9 cellular contexts compared by ENCODE assay signal in genomic region chr4:76200771-76201224, GRCh38. TPM values are rescaled to one million over a fixed set of nuclear protein-coding genes. Genes with fewer than 3 reads are reported as not detected.
DNase-seq lines count a peak whose midpoint lies in the region; ATAC-seq and FAIRE-seq lines count a peak whose summit lies in the region.
"Had no signal": no experiment of that assay in that cellular context is flagged by ENCODE, and none has a peak within 500 bp of the region (broad histone marks: within the 10 kb centered on the region; RNA-seq: fewer than 3 reads in every experiment).

No MANE protein-coding gene starts in this region.

- H3K4me3 Mint-ChIP-seq in activated CD4-positive, alpha-beta T cell treated with anti-CD3 and anti-CD28 coated beads, Interleukin-2, amount 10 ng/mL, durations not matched to agents 7 days and 5 days: no peak overlapping the region

- peak overlapping the region; percentile 79 for H3K27ac ChIP-seq in substantia nigra (ENCODE audit: low read depth, low read length, poor library complexity, severe bottlenecking)

- H3K9me3 Mint-ChIP-seq in activated CD4-positive, alpha-beta T cell treated with anti-CD3 and anti-CD28 coated beads, Interleukin-2, amount 10 ng/mL, durations not matched to agents 7 days and 5 days: no peaks in the 10 kb centered on the region

- FAIRE-seq in RCC 7860 (lab: Jason Lieb, UNC): peak; percentile 64
- FAIRE-seq in islet of Langerhans (lab: Jason Lieb, UNC): peak; percentile 73

- peaks cover 2% of the 10 kb centered on the region for H3K36me3 Mint-ChIP-seq in activated CD4-positive, alpha-beta T cell treated with anti-CD3 and anti-CD28 coated beads, Interleukin-2, amount 10 ng/mL, durations not matched to agents 7 days and 5 days (ENCODE audit: low read depth)

- POLR2A ChIA-PET in activated CD4-positive, alpha-beta T cell treated with anti-CD3 and anti-CD28 coated beads, Interleukin-2, amount 10 ng/mL, durations not matched to agents 7 days and 5 days (lab: Charles Lee): no interaction called here

- no peaks in the 10 kb centered on the region for H3K27me3 Mint-ChIP-seq in activated CD4-positive, alpha-beta T cell treated with anti-CD3 and anti-CD28 coated beads, Interleukin-2, amount 10 ng/mL, durations not matched to agents 7 days and 5 days

- no peak overlapping the region for H3K27ac Mint-ChIP-seq in activated CD4-positive, alpha-beta T cell treated with anti-CD3 and anti-CD28 coated beads, Interleukin-2, amount 10 ng/mL, durations not matched to agents 7 days and 5 days

- H3K4me1 Mint-ChIP-seq in activated CD4-positive, alpha-beta T cell treated with anti-CD3 and anti-CD28 coated beads, Interleukin-2, amount 10 ng/mL, durations not matched to agents 7 days and 5 days: peaks cover 35% of the 10 kb centered on the region

- ATAC-seq in HG03378 (IDR thresholded peaks at IDR 0.05; ENCODE audit: unreplicated experiment): no peak
- ATAC-seq in HG03457 (IDR thresholded peaks at IDR 0.05; ENCODE audit: unreplicated experiment): no peak

- CTCF ChIA-PET in activated CD4-positive, alpha-beta T cell treated with anti-CD3 and anti-CD28 coated beads, Interleukin-2, amount 10 ng/mL, durations not matched to agents 7 days and 5 days (lab: Charles Lee): interaction anchor here (0.5 to 1.9 kb wide), 3 partner anchors 11 to 28 kb away, joined by 4 to 11 read pairs (median 4); no protein-coding TSS in a partner anchor

- peak; percentile 42 for DNase-seq in activated CD4-positive, alpha-beta T cell treated with anti-CD3 and anti-CD28 coated beads for 48 hours
- no peak for DNase-seq in activated CD4-positive, alpha-beta T cell treated with anti-CD3 and anti-CD28 coated beads, Interleukin-2, amount 10 ng/mL, durations not matched to agents 7 days and 5 days
- peak; percentile 74 for DNase-seq in RCC 7860 (ENCODE audit: low spot score)
- no peak for DNase-seq in substantia nigra (lab: John Stamatoyannopoulos, UW)
- DNase-seq in NCI-H748 treated with DMSO at 0.1 percent for 48 hours (lab: John Stamatoyannopoulos, UW): no peak

RNA-seq across cellular contexts. Expression of gene SCARB2, which starts 12.8 kb away (rescaled TPM):
- total RNA-seq in activated CD4-positive, alpha-beta T cell treated with anti-CD3 and anti-CD28 coated beads, Interleukin-2, amount 10 ng/mL, durations not matched to agents 7 days and 5 days: 10 to 100 TPM; 17.0 to 17.8 TPM

RNA-seq across cellular contexts. Expression of gene FAM47E, which starts 50.7 kb away (rescaled TPM):
- total RNA-seq in activated CD4-positive, alpha-beta T cell treated with anti-CD3 and anti-CD28 coated beads, Interleukin-2, amount 10 ng/mL, durations not matched to agents 7 days and 5 days: under 1 TPM in 1 of 2 experiments, not detected in 1; 0.17 TPM
- total RNA-seq: T-helper 2 cell treated with Interferon-gamma antibody and Interleukin-4, amounts not matched to agents 100 ng/mL and 5 ng/mL, for 36 hours had no signal

RNA-seq across cellular contexts. Expression of gene NUP54, which starts 52.6 kb away (rescaled TPM):
- total RNA-seq in activated CD4-positive, alpha-beta T cell treated with anti-CD3 and anti-CD28 coated beads, Interleukin-2, amount 10 ng/mL, durations not matched to agents 7 days and 5 days: 10 to 100 TPM; 50.3 to 52.5 TPM

Comparison
In these comparisons a context has a peak if more than half of its experiments do, and no peak if none do; other contexts are left out.
1. DNase-seq: peak in activated CD4-positive, alpha-beta T cell treated with anti-CD3 and anti-CD28 coated beads for 48 hours (single experiment) and RCC 7860 (single experiment); none in activated CD4-positive, alpha-beta T cell treated with anti-CD3 and anti-CD28 coated beads, Interleukin-2, amount 10 ng/mL, durations not matched to agents 7 days and 5 days (single experiment), substantia nigra (0 of 49) and NCI-H748 treated with DMSO at 0.1 percent for 48 hours (single experiment).